Comparison of ENCODE assay signal across 13 cellular contexts in the genomic region with DNA sequence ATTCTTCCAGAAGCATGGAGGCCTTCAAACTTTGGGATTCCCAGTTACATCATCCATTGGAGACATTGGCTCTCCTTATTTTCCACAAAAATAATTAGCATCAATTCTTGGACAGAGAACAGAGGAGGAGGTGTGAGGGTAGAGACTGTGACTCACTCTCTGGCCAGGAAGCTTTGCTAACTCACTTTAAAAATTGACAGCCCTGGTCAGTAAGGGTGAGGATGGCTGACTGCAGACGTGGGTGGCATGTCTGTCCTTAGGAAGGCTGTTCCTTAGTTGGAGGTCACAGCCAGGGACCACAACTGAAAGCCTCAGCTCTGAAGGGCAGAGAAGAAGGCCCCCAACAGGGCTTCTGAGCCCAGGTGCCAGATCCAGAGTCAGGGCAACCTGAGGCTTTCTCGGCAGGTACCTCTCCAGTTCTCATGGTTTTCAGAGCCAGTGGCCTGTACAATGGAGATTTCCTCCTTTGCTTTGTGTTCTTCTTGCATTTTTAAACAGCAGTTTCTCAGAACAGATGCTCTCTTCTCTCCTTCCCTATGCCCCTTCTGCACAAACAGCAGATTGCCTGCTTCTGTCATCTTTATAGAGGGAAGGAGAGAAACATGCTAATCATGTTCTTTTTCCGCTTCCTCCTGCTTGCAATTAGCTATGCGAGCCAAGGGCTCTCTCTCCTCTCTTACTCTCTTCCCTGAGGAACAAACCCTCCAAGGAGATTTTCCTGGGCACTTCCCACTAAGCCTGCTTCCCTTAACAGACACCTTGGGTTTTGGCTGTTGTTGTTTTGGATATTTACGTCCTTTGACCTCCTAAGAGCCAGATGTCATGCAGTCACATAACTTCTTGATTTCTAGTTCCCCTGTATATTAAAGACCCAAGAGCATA.
A peak's percentile ranks its signal among the peaks of the same experiment; 100 is the strongest.
DNase-seq lines count a peak whose midpoint lies in the region; ATAC-seq and TF ChIP-seq lines count a peak whose summit lies in the region.
"Had no signal": no experiment of that assay in that cellular context is flagged by ENCODE, and none has a peak within 500 bp of the region (broad histone marks: within the 10 kb centered on the region; RNA-seq: fewer than 3 reads in every experiment).

No MANE protein-coding gene starts in this region.

- peaks cover 8% of the 10 kb centered on the region for H3K9me3 Mint-ChIP-seq in activated T-cell treated with anti-CD3 and anti-CD28 coated beads, Interleukin-2, amount 50 U/mL, for 4 hours

- no peaks in the 10 kb centered on the region for H3K27me3 Mint-ChIP-seq in activated T-cell treated with anti-CD3 and anti-CD28 coated beads, Interleukin-2, amount 50 U/mL, for 4 hours (ENCODE audit: low read depth)

- H3K4me1 ChIP-seq in left lung: peaks cover 0 to 22% of the 10 kb centered on the region in 2 donors

- H3K4me1 Mint-ChIP-seq in activated T-cell treated with anti-CD3 and anti-CD28 coated beads, Interleukin-2, amount 50 U/mL, for 4 hours (ENCODE audit: low read depth): no peaks in the 10 kb centered on the region

- H3K36me3 Mint-ChIP-seq in activated T-cell treated with anti-CD3 and anti-CD28 coated beads, Interleukin-2, amount 50 U/mL, for 4 hours (ENCODE audit: insufficient read depth): no peaks in the 10 kb centered on the region

- intact Hi-C loops in left lung (cut with DNase I): loop anchor here in 1 of 2 donors (10.0 kb wide), 1 partner anchor 225 kb away; no protein-coding TSS in a partner anchor

- TF ChIP-seq CTCF in AG04450 (IDR thresholded peaks at IDR 0.05; ENCODE audit: low read depth, low read length) (no peak), choroid plexus epithelial cell (conservative IDR thresholded peaks at IDR 0.05; ENCODE audit: low read depth, low read length) (no peak), left lung (IDR thresholded peaks at IDR 0.05) (no peak)

- CTCF ChIA-PET in AG04450 (lab: Charles Lee): interaction anchor here (1.1 to 6.2 kb wide), 2 partner anchors 10 to 319 kb away, joined by 3 to 42 read pairs; no protein-coding TSS in a partner anchor

- DNase-seq in AG04450 (ENCODE audit: low read depth, low spot score): no peak
- peak; percentile 70 for DNase-seq in LHCN-M2 (ENCODE audit: low read depth)
- DNase-seq in choroid plexus epithelial cell (ENCODE audit: low read depth): peak; percentile 34
- no peak for DNase-seq in left lung
- DNase-seq in activated effector memory CD4-positive, alpha-beta T cell treated with anti-CD3 and anti-CD28 coated beads, Interleukin-2, amount 50 U/mL, for 16 hours: no peak
- DNase-seq in activated naive CD4-positive, alpha-beta T cell (lab: John Stamatoyannopoulos, UW): no peak
- no peak for DNase-seq in activated T-cell treated with anti-CD3 and anti-CD28 coated beads, Interleukin-2, amount 50 U/mL, for 4 hours
- DNase-seq in stimulated activated CD4-positive, alpha-beta T cell treated with anti-CD3 and anti-CD28 coated beads, Interleukin-12 subunit alpha, Interleukin-12 subunit beta, amount 100 ng/mL, for 4 hours: no peak
- DNase-seq: C1 segment of cervical spinal cord, NCI-H2107, SJCRH30 had no signal

- H3K27me3 ChIP-seq in AG04450 (ENCODE audit: control insufficient read depth, insufficient read depth, low read length) (no peaks in the 10 kb centered on the region), left lung (no peaks in the 10 kb centered on the region)
- H3K27me3 ChIP-seq: esophagus muscularis mucosa, SJCRH30, spleen had no signal

- H3K4me3 Mint-ChIP-seq in activated T-cell treated with anti-CD3 and anti-CD28 coated beads, Interleukin-2, amount 50 U/mL, for 4 hours: no peak overlapping the region

- POLR2A ChIA-PET in AG04450 (lab: Yijun Ruan, JAX): interaction anchor here (0.6 kb wide), 1 partner anchor 233 kb away, joined by 3 read pairs; no protein-coding TSS in a partner anchor

- H3K4me3 ChIP-seq in AG04450 (ENCODE audit: low read depth, low read length) (no peak overlapping the region), choroid plexus epithelial cell (ENCODE audit: low read depth, low read length) (no peak overlapping the region), left lung (no peak overlapping the region)
- H3K4me3 ChIP-seq: esophagus muscularis mucosa, SJCRH30, spleen had no signal

- H3K27ac ChIP-seq in AG04450 (ENCODE audit: low read depth, low read length) (peak overlapping the region; percentile 89), left lung (peak overlapping the region; percentile 65 to 78)
- H3K27ac ChIP-seq: SJCRH30 had no signal

- H3K9me3 ChIP-seq in AG04450 (ENCODE audit: control insufficient read depth, insufficient read depth, low read length): 0 out of 2 replicates have a peak, but pooled peaks cover 3% of the 10 kb centered on the region
- H3K9me3 ChIP-seq in left lung: no peaks in the 10 kb centered on the region

- no peaks in the 10 kb centered on the region for H3K36me3 ChIP-seq in left lung
- H3K36me3 ChIP-seq: esophagus muscularis mucosa, SJCRH30, spleen had no signal

- ATAC-seq in left lung: peak; percentile 41
- ATAC-seq in activated T-cell treated with anti-CD3 and anti-CD28 coated beads, Interleukin-2, amount 50 U/mL, for 4 hours: no peak

Comparison
In these comparisons a context has a peak if more than half of its experiments do, and no peak if none do; other contexts are left out.
1. DNase-seq: peak in LHCN-M2 (single experiment) and choroid plexus epithelial cell (single experiment); none in AG04450 (single experiment), left lung (0 of 2), activated effector memory CD4-positive, alpha-beta T cell treated with anti-CD3 and anti-CD28 coated beads, Interleukin-2, amount 50 U/mL, for 16 hours (single experiment), activated naive CD4-positive, alpha-beta T cell (0 of 4), activated T-cell treated with anti-CD3 and anti-CD28 coated beads, Interleukin-2, amount 50 U/mL, for 4 hours (single experiment) and stimulated activated CD4-positive, alpha-beta T cell treated with anti-CD3 and anti-CD28 coated beads, Interleukin-12 subunit alpha, Interleukin-12 subunit beta, amount 100 ng/mL, for 4 hours (single experiment).